ENCODE assay signal across 2 cellular contexts in genomic region chr6:56495654-56496053, GRCh38.
TF ChIP-seq lines count a peak whose summit lies in the region.

No MANE protein-coding gene starts in this region.

TF ChIP-seq in HepG2, 621 proteins besides CTCF, POLR2A, EP300 and RAD21 (continued from another document):
- TF ChIP-seq BRF2 (CRISPR knock-in tag; IDR thresholded peaks at IDR 0.05) (no peak), GTF2F1 (IDR thresholded peaks at IDR 0.05; ENCODE audit: low read length) (no peak)

TF ChIP-seq in SK-N-SH, 30 proteins besides CTCF, POLR2A, EP300 and RAD21 (continued from another document):
- TF ChIP-seq ZBTB33 (IDR thresholded peaks at IDR 0.05; ENCODE audit: borderline replicate concordance, low read depth), result no peak
- TF ChIP-seq MEF2A (IDR thresholded peaks at IDR 0.05; ENCODE audit: borderline replicate concordance, low read depth), result no peak
- TF ChIP-seq TAF1 (IDR thresholded peaks at IDR 0.05; ENCODE audit: borderline replicate concordance, low read depth, low read length), result no peak
- no peak for TF ChIP-seq SMC3 (IDR thresholded peaks at IDR 0.05; ENCODE audit: low read depth, low read length)
- no peak for TF ChIP-seq NRF1 (IDR thresholded peaks at IDR 0.05; ENCODE audit: low read depth, low read length)
- TF ChIP-seq GATA2 (CRISPR knock-in tag; IDR thresholded peaks at IDR 0.05), result no peak
